ENCODE assay signal across 8 cellular contexts in the genomic region with DNA sequence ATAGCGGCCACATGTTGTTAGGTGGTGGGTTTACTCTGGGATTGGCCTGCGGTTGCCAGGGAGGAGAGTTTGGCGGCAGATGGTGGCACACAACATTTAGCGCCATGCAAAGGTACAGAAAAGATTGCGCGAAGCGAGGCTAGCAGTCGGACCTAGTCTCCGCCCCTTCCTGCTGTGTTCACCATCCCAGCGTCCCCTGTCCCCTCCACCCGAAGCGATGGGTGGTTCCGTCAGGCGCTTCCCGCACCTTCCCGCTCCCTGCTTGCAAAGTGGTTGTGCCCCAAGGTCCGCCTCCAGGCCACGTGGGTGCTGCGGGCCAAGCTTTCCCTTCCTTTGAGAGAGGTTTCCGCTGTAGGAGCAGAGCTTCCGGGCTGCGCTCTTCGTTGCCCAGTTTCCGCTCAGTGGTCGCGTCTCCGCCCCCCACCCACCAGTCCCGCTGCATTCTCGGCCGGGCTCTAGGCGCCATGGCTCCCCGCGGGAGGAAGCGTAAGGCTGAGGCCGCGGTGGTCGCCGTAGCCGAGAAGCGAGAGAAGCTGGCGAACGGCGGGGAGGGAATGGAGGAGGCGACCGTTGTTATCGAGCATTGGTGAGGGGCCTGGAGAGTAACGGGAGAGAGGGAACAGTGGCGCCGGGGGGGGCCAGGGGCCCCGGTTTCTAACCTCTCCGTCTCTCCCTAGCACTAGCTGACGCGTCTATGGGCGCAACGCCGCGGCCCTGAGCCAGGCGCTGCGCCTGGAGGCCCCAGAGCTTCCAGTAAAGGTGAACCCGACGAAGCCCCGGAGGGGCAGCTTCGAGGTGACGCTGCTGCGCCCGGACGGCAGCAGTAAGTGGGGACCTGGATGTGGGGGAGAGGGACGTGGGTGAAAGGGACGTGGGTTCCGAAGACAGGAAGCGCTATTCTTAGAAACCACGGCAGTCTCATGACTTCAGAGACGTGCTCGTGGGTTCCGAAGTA. TPM values are rescaled to one million over a fixed set of nuclear protein-coding genes. Genes with fewer than 3 reads are reported as not detected.
DNase-seq lines count a peak whose midpoint lies in the region; ATAC-seq and TF ChIP-seq lines count a peak whose summit lies in the region.

A gene with protein sequence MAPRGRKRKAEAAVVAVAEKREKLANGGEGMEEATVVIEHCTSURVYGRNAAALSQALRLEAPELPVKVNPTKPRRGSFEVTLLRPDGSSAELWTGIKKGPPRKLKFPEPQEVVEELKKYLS (plus strand): TSS at position 360 of the 955 bp plus-strand sequence. CDS start 105 bp downstream, at position 465.

- H3K27me3 ChIP-seq in HUES64 (ENCODE audit: insufficient read depth, low read length) (no peaks in the 10 kb centered on the region), OCI-LY1 (ENCODE audit: insufficient read depth, low read length) (no peaks in the 10 kb centered on the region)

- no peaks in the 10 kb centered on the region for H3K9me2 ChIP-seq in OCI-LY1 (ENCODE audit: low read depth, low read length)

- ATAC-seq in GM21447 (IDR thresholded peaks at IDR 0.05; ENCODE audit: unreplicated experiment), result peak; percentile 89

- H3K9me3 ChIP-seq in HUES64 (ENCODE audit: insufficient read depth, low read depth, low read length) (no peaks in the 10 kb centered on the region), OCI-LY1 (ENCODE audit: low read length) (no peaks in the 10 kb centered on the region)

- H3K27ac ChIP-seq in HUES64 (ENCODE audit: low read depth, low read length), result peak within 1 kb of the TSS; percentile 87
- peak within 1 kb of the TSS; percentile 89 for H3K27ac ChIP-seq in OCI-LY1 (ENCODE audit: low read depth, low read length, poor library complexity, severe bottlenecking)

- under 1% methylated on average over 75 of the region's 75 CpGs for WGBS in HUES64

- H3K4me2 ChIP-seq in OCI-LY1 (ENCODE audit: low read length), result peak within 1 kb of the TSS; percentile 89

- TF ChIP-seq CTCF in Calu3 (IDR thresholded peaks at IDR 0.05; ENCODE audit: unreplicated experiment) (no peak), OCI-LY1 (IDR thresholded peaks at IDR 0.05; ENCODE audit: low read length) (no peak), endothelial cell (IDR thresholded peaks at IDR 0.05; ENCODE audit: unreplicated experiment) (no peak), mesothelial cell of epicardium (IDR thresholded peaks at IDR 0.05; ENCODE audit: unreplicated experiment) (no peak)

- H3K27me3 Mint-ChIP-seq in Calu3 (ENCODE audit: unreplicated experiment), result no peaks in the 10 kb centered on the region
- peaks cover 19% of the 10 kb centered on the region for H3K27me3 Mint-ChIP-seq in endothelial cell (ENCODE audit: unreplicated experiment)
- no peaks in the 10 kb centered on the region for H3K27me3 Mint-ChIP-seq in mesothelial cell of epicardium (ENCODE audit: low read depth)

- H3K4me1 ChIP-seq in HUES64 (ENCODE audit: insufficient read depth, low read length), result peaks cover 6% of the 10 kb centered on the region; the same call in 1 of the 2 replicates
- peaks cover 17% of the 10 kb centered on the region for H3K4me1 ChIP-seq in OCI-LY1 (ENCODE audit: insufficient read depth, low read length, severe bottlenecking)

- H2AFZ ChIP-seq in OCI-LY1 (ENCODE audit: low read length), result peak within 1 kb of the TSS; percentile 75; the same call in 1 of the 2 replicates

- intact Hi-C loops in Calu3 (cut with micrococcal nuclease; ENCODE audit: unreplicated experiment), result no loop called here

- H3K4me3 Mint-ChIP-seq in Calu3 (ENCODE audit: low read depth, unreplicated experiment), result peak within 1 kb of the TSS; percentile 96
- H3K4me3 Mint-ChIP-seq in endothelial cell (ENCODE audit: unreplicated experiment), result peak within 1 kb of the TSS; percentile 100
- peak within 1 kb of the TSS; percentile 94 for H3K4me3 Mint-ChIP-seq in mesothelial cell of epicardium

- H3K9me3 Mint-ChIP-seq in Calu3 (ENCODE audit: low read depth, unreplicated experiment) (no peaks in the 10 kb centered on the region), endothelial cell (ENCODE audit: unreplicated experiment) (no peaks in the 10 kb centered on the region), mesothelial cell of epicardium (no peaks in the 10 kb centered on the region)

- H3K36me3 ChIP-seq in HUES64 (ENCODE audit: insufficient read depth, low read length) (peaks cover 58% of the 10 kb centered on the region), OCI-LY1 (ENCODE audit: insufficient read depth, low read length) (peaks cover 69% of the 10 kb centered on the region)

- H3K4me3 ChIP-seq in HUES64 (ENCODE audit: low read length) (peak within 1 kb of the TSS; percentile 82), OCI-LY1 (ENCODE audit: low read depth, low read length, poor library complexity, severe bottlenecking) (peak within 1 kb of the TSS; percentile 98)

- H3K4me1 Mint-ChIP-seq in Calu3 (ENCODE audit: low read depth, unreplicated experiment) (peaks cover 10% of the 10 kb centered on the region), endothelial cell (ENCODE audit: unreplicated experiment) (peaks cover 33% of the 10 kb centered on the region), mesothelial cell of epicardium (peaks cover 13% of the 10 kb centered on the region)

- H3K9ac ChIP-seq in HUES64 (ENCODE audit: low read depth, low read length) (peak within 1 kb of the TSS; percentile 94), OCI-LY1 (ENCODE audit: low read length) (peak within 1 kb of the TSS; percentile 99)

- no peaks in the 10 kb centered on the region for H4K20me1 ChIP-seq in OCI-LY1 (ENCODE audit: insufficient read depth, low read length)

- no peaks in the 10 kb centered on the region for H3F3A ChIP-seq in OCI-LY1 (ENCODE audit: insufficient read depth, low read length)

- CTCF ChIA-PET in Calu3 (lab: Charles Lee), result interaction anchor here (0.6 to 1.8 kb wide), 3 partner anchors 10 to 59 kb away, joined by 4 to 11 read pairs (median 4); a partner anchor contains a TSS

- peaks cover 57% of the 10 kb centered on the region for H3K36me3 Mint-ChIP-seq in Calu3 (ENCODE audit: insufficient read depth, unreplicated experiment)
- peaks cover 45% of the 10 kb centered on the region for H3K36me3 Mint-ChIP-seq in endothelial cell (ENCODE audit: low read depth, unreplicated experiment)
- H3K36me3 Mint-ChIP-seq in mesothelial cell of epicardium, result peaks cover 19% of the 10 kb centered on the region

- peaks cover 12% of the 10 kb centered on the region for H3K79me2 ChIP-seq in OCI-LY1 (ENCODE audit: insufficient read depth, low read length)

- H3K27ac Mint-ChIP-seq in Calu3 (ENCODE audit: unreplicated experiment) (peak within 1 kb of the TSS; percentile 85), endothelial cell (ENCODE audit: unreplicated experiment) (peak within 1 kb of the TSS; percentile 99), mesothelial cell of epicardium (peak within 1 kb of the TSS; percentile 100)

- DNase-seq in Calu3 (peak; percentile 97), endothelial cell (ENCODE audit: low spot score) (peak; percentile 92), mesothelial cell of epicardium (ENCODE audit: low spot score in 2 of 2, unreplicated experiment in 2 of 2) (peak; percentile 85 to 94)
- peak; percentile 95 for DNase-seq in activated CD8-positive, alpha-beta memory T cell treated with anti-CD3 and anti-CD28 coated beads, Interleukin-2, amount 50 U/mL, for 48 hours
- DNase-seq in stimulated activated CD8-positive, alpha-beta memory T cell treated with anti-CD3 and anti-CD28 coated beads, Interleukin-15, amount 100 ng/mL, for 48 hours (ENCODE audit: low read depth in 2 of 2), result peak; percentile 95 to 96

- no TSS peak for BruUV-seq in Calu3 (replicated peaks; lab: Mats Ljungman, UMichigan)

RNA-seq across cellular contexts. Expression of the gene that starts here (rescaled TPM):
- 124 and 131 TPM in 2 replicates for total RNA-seq in Calu3 (2022)
- 211 TPM for polyA plus RNA-seq in HUES64 (2013, experiment 1 of 2)
- 188 TPM for polyA plus RNA-seq in HUES64 (2013, experiment 2 of 2)
- 210 TPM for total RNA-seq in endothelial cell (ENCODE audit: unreplicated experiment)
- 152 to 158 TPM (median 156 TPM) in 3 replicates for total RNA-seq in mesothelial cell of epicardium

Comparison
In these comparisons a context has a peak if more than half of its experiments do, and no peak if none do; other contexts are left out.
1. Peak in every context shown above with its lines: DNase-seq, ATAC-seq, H3K4me3 ChIP-seq and H3K27ac ChIP-seq.